Comparison of ENCODE assay signal across 25 cellular contexts in genomic region chr1:33164120-33164519, GRCh38. TPM values are rescaled to one million over a fixed set of nuclear protein-coding genes. Genes with fewer than 3 reads are reported as not detected.
DNase-seq lines count a peak whose midpoint lies in the region; ATAC-seq and TF ChIP-seq lines count a peak whose summit lies in the region.
"Had no signal": no experiment of that assay in that cellular context is flagged by ENCODE, and none has a peak within 500 bp of the region (broad histone marks: within the 10 kb centered on the region; RNA-seq: fewer than 3 reads in every experiment).

No MANE protein-coding gene starts in this region.

- H3K9ac ChIP-seq in trophoblast cell (ENCODE audit: low read length), result no peak overlapping the region

- peak overlapping the region; percentile 65 for H3K14ac ChIP-seq in trophoblast cell (ENCODE audit: low read length)

- H3K18ac ChIP-seq in trophoblast cell (ENCODE audit: low read length), result peak overlapping the region; percentile 39

- H3K27me3 ChIP-seq in hepatocyte (no peaks in the 10 kb centered on the region), trophoblast cell (ENCODE audit: insufficient read depth, low read length) (no peaks in the 10 kb centered on the region)
- H3K27me3 ChIP-seq: colonic mucosa, esophagus squamous epithelium, uterus had no signal

- 71% methylated on average over 6 of the region's 6 CpGs for WGBS in hepatocyte (ENCODE audit: low lambda C conversion rate, missing lambda C conversion rate)
- no CpG with 5 or more reads among the region's 6 CpGs for WGBS in trophoblast cell (ENCODE audit: extremely low coverage, insufficient coverage, insufficient read length)

- TF ChIP-seq CTCF in hepatocyte (IDR thresholded peaks at IDR 0.05; ENCODE audit: poor library complexity), result no peak
- TF ChIP-seq CTCF in RWPE1 (conservative IDR thresholded peaks at IDR 0.05; ENCODE audit: low read depth), result no peak

- no peaks in the 10 kb centered on the region for H3K9me2 ChIP-seq in hepatocyte (replicated peaks; ENCODE audit: insufficient read depth)

- peak overlapping the region; percentile 78 for H4K91ac ChIP-seq in trophoblast cell (ENCODE audit: low read depth, low read length)

- no peaks in the 10 kb centered on the region for H3K79me2 ChIP-seq in hepatocyte
- no peaks in the 10 kb centered on the region for H3K79me2 ChIP-seq in trophoblast cell (ENCODE audit: control insufficient read depth, insufficient read depth, low read length, poor library complexity)

- no peak for ATAC-seq in T-helper 17 cell
- ATAC-seq in GM18519 (IDR thresholded peaks at IDR 0.05; ENCODE audit: low FRiP score, unreplicated experiment), result no peak
- ATAC-seq: activated CD4-positive, CD25-positive, alpha-beta regulatory T cell treated with anti-CD3 and anti-CD28 coated beads, Interleukin-2, amount 50 U/mL, for 24 hours; activated CD8-positive, alpha-beta T cell treated with anti-CD3 and anti-CD28 coated beads, Interleukin-2, amount 10 ng/mL, durations not matched to agents 7 days and 5 days; activated naive CD8-positive, alpha-beta T cell treated with anti-CD3 and anti-CD28 coated beads, Interleukin-2, amount 50 U/mL, for 24 hours; effector memory CD8-positive, alpha-beta T cell; HepG2 had no signal

- H3K4me3 ChIP-seq in hepatocyte (no peak overlapping the region), trophoblast cell (ENCODE audit: low read depth, low read length) (no peak overlapping the region)
- H3K4me3 ChIP-seq: colonic mucosa, esophagus squamous epithelium, lung, uterus had no signal

- peak; percentile 41 for DNase-seq in ELR (ENCODE audit: low read depth)
- no peak for DNase-seq in T-helper 17 cell
- DNase-seq in hepatocyte (ENCODE audit: low spot score), result no peak
- no peak for DNase-seq in trophoblast cell
- no peak for DNase-seq in NCI-H1092 (lab: John Stamatoyannopoulos, UW)
- no peak for DNase-seq in RWPE1 (ENCODE audit: low spot score)
- no peak for DNase-seq in DMS114 treated with DMSO at 0.1 percent for 48 hours (lab: John Stamatoyannopoulos, UW; ENCODE audit: unreplicated experiment)
- DNase-seq: activated CD8-positive, alpha-beta T cell treated with anti-CD3 and anti-CD28 coated beads, Interleukin-2, amount 10 ng/mL, durations not matched to agents 7 days and 5 days; activated gamma-delta T cell treated with Interleukin-2 at 50 U/mL for 16 hours; activated naive CD8-positive, alpha-beta T cell treated with anti-CD3 and anti-CD28 coated beads, Interleukin-2, amount 50 U/mL, for 24 hours; activated T-cell treated with anti-CD3 and anti-CD28 coated beads, Interleukin-2, amount 50 U/mL, for 1 hour; Caco-2; colonic mucosa; DMS79 treated with DMSO at 0.1 percent for 48 hours; effector memory CD8-positive, alpha-beta T cell; esophagus squamous epithelium; NCI-H1105 treated with DMSO at 0.1 percent for 48 hours; NCI-H2029 treated with DMSO at 0.1 percent for 48 hours; occipital lobe; SHP77 treated with DMSO at 0.1 percent for 48 hours; uterus had no signal

- H2BK12ac ChIP-seq in trophoblast cell (ENCODE audit: low read length), result peak overlapping the region; percentile 35

- H3K4me3 Mint-ChIP-seq in T-helper 17 cell, result no peak overlapping the region
- H3K4me3 Mint-ChIP-seq: activated CD8-positive, alpha-beta T cell treated with anti-CD3 and anti-CD28 coated beads, Interleukin-2, amount 10 ng/mL, durations not matched to agents 7 days and 5 days; activated naive CD8-positive, alpha-beta T cell treated with anti-CD3 and anti-CD28 coated beads, Interleukin-2, amount 50 U/mL, for 24 hours; effector memory CD8-positive, alpha-beta T cell had no signal

- peaks cover 12% of the 10 kb centered on the region for H3K79me1 ChIP-seq in trophoblast cell (ENCODE audit: low read length)

- peak overlapping the region; percentile 13 for H3K27ac ChIP-seq in hepatocyte
- peak overlapping the region; percentile 74 for H3K27ac ChIP-seq in trophoblast cell (ENCODE audit: low read depth, low read length)
- no peak overlapping the region for H3K27ac ChIP-seq in RWPE1
- H3K27ac ChIP-seq: colonic mucosa, esophagus squamous epithelium, uterus had no signal

- no peak overlapping the region for H2AFZ ChIP-seq in hepatocyte
- H2AFZ ChIP-seq in trophoblast cell (ENCODE audit: insufficient read depth, low read length, poor library complexity), result peak overlapping the region; percentile 20

- peak overlapping the region; percentile 19 for H4K12ac ChIP-seq in trophoblast cell (ENCODE audit: low read depth, low read length)

- H3K9me3 ChIP-seq in T-helper 17 cell (ENCODE audit: control insufficient read depth, low read length, poor library complexity, severe bottlenecking) (no peaks in the 10 kb centered on the region), hepatocyte (ENCODE audit: low read depth) (no peaks in the 10 kb centered on the region), trophoblast cell (ENCODE audit: insufficient read depth, low read depth, low read length) (peaks cover 2% of the 10 kb centered on the region)
- H3K9me3 ChIP-seq: Caco-2, colonic mucosa, esophagus squamous epithelium, uterus had no signal

- H3K4me1 ChIP-seq in hepatocyte (ENCODE audit: insufficient read depth) (peaks cover 17% of the 10 kb centered on the region), trophoblast cell (ENCODE audit: control insufficient read depth in 1 of 2, insufficient read depth in 2 of 2, low read length in 2 of 2) (peaks cover 17 to 35% of the 10 kb centered on the region in 2 experiments)
- H3K4me1 ChIP-seq: Caco-2, colonic mucosa had no signal

- no peaks in the 10 kb centered on the region for H3K27me3 Mint-ChIP-seq in T-helper 17 cell
- H3K27me3 Mint-ChIP-seq: activated naive CD8-positive, alpha-beta T cell treated with anti-CD3 and anti-CD28 coated beads, Interleukin-2, amount 50 U/mL, for 24 hours; effector memory CD8-positive, alpha-beta T cell had no signal

- peak overlapping the region; percentile 72 for H3K27ac Mint-ChIP-seq in T-helper 17 cell
- H3K27ac Mint-ChIP-seq: activated CD8-positive, alpha-beta T cell treated with anti-CD3 and anti-CD28 coated beads, Interleukin-2, amount 10 ng/mL, durations not matched to agents 7 days and 5 days; activated naive CD8-positive, alpha-beta T cell treated with anti-CD3 and anti-CD28 coated beads, Interleukin-2, amount 50 U/mL, for 24 hours; effector memory CD8-positive, alpha-beta T cell had no signal

- peak overlapping the region; percentile 1 for H2AK5ac ChIP-seq in trophoblast cell (ENCODE audit: low read length)

- POLR2A ChIA-PET in RWPE1 (lab: Yijun Ruan, JAX; ENCODE audit: low non-redundant PET), result no interaction called here

- CTCF ChIA-PET in RWPE1 (lab: Yijun Ruan, JAX), result no interaction called here

- no peaks in the 10 kb centered on the region for H3K36me3 ChIP-seq in hepatocyte (replicated peaks; ENCODE audit: insufficient read depth, low read depth)
- peaks cover 0 to 3% of the 10 kb centered on the region in 2 experiments for H3K36me3 ChIP-seq in trophoblast cell (ENCODE audit: control insufficient read depth in 1 of 2, insufficient read depth in 2 of 2, low read length in 2 of 2)
- H3K36me3 ChIP-seq: colonic mucosa, uterus had no signal

- H3K4me1 Mint-ChIP-seq in T-helper 17 cell, result peaks cover 20% of the 10 kb centered on the region
- H3K4me1 Mint-ChIP-seq: activated naive CD8-positive, alpha-beta T cell treated with anti-CD3 and anti-CD28 coated beads, Interleukin-2, amount 50 U/mL, for 24 hours had no signal

- peak overlapping the region; percentile 5 for H3K4ac ChIP-seq in trophoblast cell (ENCODE audit: low read depth, low read length)

- H3K4me2 ChIP-seq in hepatocyte, result no peak overlapping the region
- no peak overlapping the region for H3K4me2 ChIP-seq in trophoblast cell (ENCODE audit: low read length)

- H3K23ac ChIP-seq in trophoblast cell (ENCODE audit: low read length), result no peak overlapping the region

- H2BK5ac ChIP-seq in trophoblast cell (ENCODE audit: low read depth, low read length, poor library complexity), result peak overlapping the region; percentile 73

- H3K36me3 Mint-ChIP-seq in T-helper 17 cell (ENCODE audit: low read depth), result peaks cover 12% of the 10 kb centered on the region

- peak overlapping the region; percentile 60 for H2BK120ac ChIP-seq in trophoblast cell (ENCODE audit: insufficient read depth, low read length, poor library complexity)

- H4K20me1 ChIP-seq in hepatocyte (ENCODE audit: insufficient read depth, poor library complexity, severe bottlenecking), result no peaks in the 10 kb centered on the region

- peak overlapping the region; percentile 36 for H4K8ac ChIP-seq in trophoblast cell (ENCODE audit: low read depth, low read length)

RNA-seq across cellular contexts. Expression of gene TRIM62, which starts 17.7 kb away (rescaled TPM):
- 10 to 100 TPM; 29.4 to 32.7 TPM for total RNA-seq in T-helper 17 cell
- 2.1 and 2.5 TPM in 2 replicates for total RNA-seq in hepatocyte
- 1.3 and 4.2 TPM in 2 replicates for polyA plus RNA-seq in hepatocyte
- 4.7 and 4.8 TPM in 2 replicates for polyA plus RNA-seq in trophoblast cell (2013)
